In the genomic region with DNA sequence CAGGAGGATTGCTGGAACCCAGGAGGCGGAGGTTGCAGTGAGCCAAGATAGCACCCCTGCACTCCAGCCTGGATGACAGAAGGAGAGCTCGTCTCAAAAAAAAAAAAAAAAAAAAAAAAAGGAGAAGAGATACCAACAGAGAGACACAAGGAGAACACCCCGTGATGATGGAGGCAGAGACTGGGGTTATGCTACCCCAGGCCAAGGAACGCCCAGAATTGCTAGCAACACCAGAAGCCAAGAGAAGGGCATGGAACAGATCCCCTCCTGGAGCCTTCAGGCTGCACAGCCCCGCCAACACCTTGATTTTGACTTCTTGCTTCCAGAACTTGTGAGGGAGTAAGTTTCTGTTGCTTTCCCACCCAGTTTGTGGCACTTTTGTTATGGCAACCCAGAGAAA, we compare ENCODE assay signal across 16 cellular contexts.
"Had no signal": no experiment of that assay in that cellular context is flagged by ENCODE, and none has a peak within 500 bp of the region (broad histone marks: within the 10 kb centered on the region; RNA-seq: fewer than 3 reads in every experiment).

No MANE protein-coding gene starts in this region.

- H3K4me1 ChIP-seq: adrenal gland had no signal

- H3K9me3 ChIP-seq: adrenal gland had no signal

- H3K4me3 ChIP-seq: adrenal gland, coronary artery had no signal

- H3K4me3 Mint-ChIP-seq: stimulated activated naive CD8-positive, alpha-beta T cell treated with anti-CD3 and anti-CD28 coated beads, Interleukin-15, Interleukin-2, amounts not matched to agents 100 ng/mL and 50 ng/mL, for 24 hours; T-cell; type B pancreatic cell had no signal

- H3K27ac ChIP-seq: adrenal gland had no signal

- H3K27ac Mint-ChIP-seq: stimulated activated naive CD8-positive, alpha-beta T cell treated with anti-CD3 and anti-CD28 coated beads, Interleukin-15, Interleukin-2, amounts not matched to agents 100 ng/mL and 50 ng/mL, for 24 hours had no signal

- H3K27me3 ChIP-seq: adrenal gland had no signal

- DNase-seq: activated CD4-positive, alpha-beta T cell treated with anti-CD3 and anti-CD28 coated beads, Interleukin-2, amount 50 U/mL, for 1 hour; activated CD8-positive, alpha-beta memory T cell treated with anti-CD3 and anti-CD28 coated beads for 24 hours; activated naive CD4-positive, alpha-beta T cell treated with Interleukin-2 at 50 U/mL for 16 hours; caudate nucleus; effector CD4-positive, alpha-beta T cell; foreskin fibroblast; left colon; mammary epithelial cell; stimulated activated CD4-positive, alpha-beta T cell treated with anti-CD3 and anti-CD28 coated beads, Interleukin-4, amount 100 ng/mL, for 24 hours; T-cell; T-helper 9 cell had no signal

- ATAC-seq: activated CD4-positive, CD25-positive, alpha-beta regulatory T cell treated with anti-CD3 and anti-CD28 coated beads, Interleukin-2, amount 50 U/mL, for 24 hours; left colon; T-cell had no signal

- H3K36me3 ChIP-seq: adrenal gland had no signal

- H3K27me3 Mint-ChIP-seq: stimulated activated naive CD8-positive, alpha-beta T cell treated with anti-CD3 and anti-CD28 coated beads, Interleukin-15, Interleukin-2, amounts not matched to agents 100 ng/mL and 50 ng/mL, for 24 hours; T-cell; type B pancreatic cell had no signal

- H3K9me3 Mint-ChIP-seq: T-cell had no signal
